Comparison of ENCODE assay signal across 8 cellular contexts in genomic region chr1:230858918-230859819, GRCh38. TPM values are rescaled to one million over a fixed set of nuclear protein-coding genes. Genes with fewer than 3 reads are reported as not detected.
DNase-seq lines count a peak whose midpoint lies in the region; ATAC-seq and TF ChIP-seq lines count a peak whose summit lies in the region.

No MANE protein-coding gene starts in this region.

- H3K27ac ChIP-seq in cingulate gyrus (ENCODE audit: low read depth, low read length), result peak overlapping the region; percentile 91

- peak overlapping the region; percentile 90 for H3K27ac Mint-ChIP-seq in HFFc6

- no peak for TF ChIP-seq CTCF in HFFc6 (IDR thresholded peaks at IDR 0.05)

- H3K4me3 Mint-ChIP-seq in HFFc6, result peak overlapping the region; percentile 62

- DNase-seq in HFFc6 (peak; percentile 81), left kidney (ENCODE audit: low read depth, low spot score) (peak; percentile 50), superior temporal gyrus (ENCODE audit: extremely low spot score) (peak; percentile 97), HT-29 (ENCODE audit: low spot score) (no peak), DMS114 treated with DMSO at 0.1 percent for 48 hours (lab: John Stamatoyannopoulos, UW; ENCODE audit: unreplicated experiment) (no peak)

- no peak for ATAC-seq in HG03378 (IDR thresholded peaks at IDR 0.05; ENCODE audit: unreplicated experiment)
- ATAC-seq in GM21723 (IDR thresholded peaks at IDR 0.05; ENCODE audit: unreplicated experiment), result no peak

- no peaks in the 10 kb centered on the region for H3K9me3 Mint-ChIP-seq in HFFc6

- H3K27me3 Mint-ChIP-seq in HFFc6 (ENCODE audit: insufficient read depth), result no peaks in the 10 kb centered on the region; the same call in 1 of the 2 replicates

- peaks cover 100% of the 10 kb centered on the region for H3K4me1 Mint-ChIP-seq in HFFc6 (ENCODE audit: low read depth)

- H3K36me3 Mint-ChIP-seq in HFFc6 (ENCODE audit: low read depth), result peaks cover 63% of the 10 kb centered on the region

RNA-seq across cellular contexts. Expression of gene C1orf198, which starts 9.2 kb away (rescaled TPM):
- total RNA-seq in HFFc6 (2021; fragmentation: NEBNext Ultra II Directional; extraction: Animal tissue kit (Norgen Biotek cat#: 25700)), result 100 to 1,000 TPM in 1 of 6 experiments, 10 to 100 TPM in 5; 72.4 to 118 (median 88.4) TPM
- total RNA-seq in HT-29 (2014; rRNA removed; shearing (Covaris generic)), result 29.7 and 35.0 TPM in 2 replicates

Comparison
In these comparisons a context has a peak if more than half of its experiments do, and no peak if none do; other contexts are left out.
1. DNase-seq: peak in HFFc6 (single experiment), left kidney (single experiment) and superior temporal gyrus (single experiment); none in HT-29 (single experiment) and DMS114 treated with DMSO at 0.1 percent for 48 hours (single experiment).